7 cellular contexts compared by ENCODE assay signal in genomic region chr2:96265840-96266569, GRCh38. TPM values are rescaled to one million over a fixed set of nuclear protein-coding genes. Genes with fewer than 3 reads are reported as not detected.
DNase-seq lines count a peak whose midpoint lies in the region; ATAC-seq, FAIRE-seq and TF ChIP-seq lines count a peak whose summit lies in the region.

Gene CIAO1 (plus strand): TSS chr2:96266225. CDS start chr2:96266351, 126 bp downstream.
Gene TMEM127 (minus strand): TSS chr2:96265997. CDS start chr2:96265381, 616 bp downstream.

- DNase-seq in GM18507 (ENCODE audit: extremely low spot score, insufficient read length, low read depth) (peak; percentile 98), NCI-H2029 treated with DMSO at 0.1 percent for 48 hours (lab: John Stamatoyannopoulos, UW) (peak; percentile 76), T-helper 9 cell (peak; percentile 96), astrocyte of the cerebellum (ENCODE audit: low read depth) (peak; percentile 94), hepatocyte (ENCODE audit: low spot score) (peak; percentile 99), retina (peak; percentile 99)

- H3K4me1 ChIP-seq in hepatocyte (ENCODE audit: insufficient read depth) = peaks cover 33% of the 10 kb centered on the region

- peak within 1 kb of the TSS; percentile 88 for H3K27ac ChIP-seq in hepatocyte

- peak within 1 kb of the TSS; percentile 99 for H3K4me2 ChIP-seq in hepatocyte

- TF ChIP-seq CTCF in astrocyte of the cerebellum (IDR thresholded peaks at IDR 0.05; ENCODE audit: low read depth, low read length, missing control alignments) (no peak), hepatocyte (IDR thresholded peaks at IDR 0.05; ENCODE audit: poor library complexity) (peak; percentile 32)

- ATAC-seq in HG02981 (IDR thresholded peaks at IDR 0.05; ENCODE audit: unreplicated experiment) = peak; percentile 93

- peak; percentile 94 for FAIRE-seq in GM18507 (lab: Jason Lieb, UNC)

- H2AFZ ChIP-seq in hepatocyte = peak within 1 kb of the TSS; percentile 57

- peak within 1 kb of the TSS; percentile 91 for H3K4me3 ChIP-seq in astrocyte of the cerebellum (ENCODE audit: low read depth, low read length)
- peak within 1 kb of the TSS; percentile 78 for H3K4me3 ChIP-seq in hepatocyte

- in situ Hi-C loops in astrocyte of the cerebellum (cut with HindIII; ENCODE audit: low sequenced_read_pairs) = loop anchor here (10.0 kb wide), 1 partner anchor 131 kb away; the partner anchor contains the start of gene ASTL

- under 1% methylated on average over 50 of the region's 76 CpGs for WGBS in hepatocyte (ENCODE audit: low lambda C conversion rate, missing lambda C conversion rate)

- H4K20me1 ChIP-seq in hepatocyte (ENCODE audit: insufficient read depth, poor library complexity, severe bottlenecking) = peaks cover 10% of the 10 kb centered on the region

- no peaks in the 10 kb centered on the region for H3K9me2 ChIP-seq in hepatocyte (replicated peaks; ENCODE audit: insufficient read depth)

- H3K27me3 ChIP-seq in hepatocyte = no peaks in the 10 kb centered on the region

- peaks cover 3% of the 10 kb centered on the region for H3K36me3 ChIP-seq in hepatocyte (replicated peaks; ENCODE audit: insufficient read depth, low read depth)

- H3K9me3 ChIP-seq in hepatocyte (ENCODE audit: low read depth) = no peaks in the 10 kb centered on the region

- peaks cover 60% of the 10 kb centered on the region for H3K79me2 ChIP-seq in hepatocyte

RNA-seq across cellular contexts. Expression of gene CIAO1, which starts in this region (rescaled TPM):
- 90.1 and 96.4 TPM in 2 replicates for total RNA-seq in hepatocyte
- 66.9 and 71.2 TPM in 2 replicates for polyA plus RNA-seq in hepatocyte

RNA-seq across cellular contexts. Expression of gene TMEM127, which starts in this region (rescaled TPM):
- 32.5 and 33.6 TPM in 2 replicates for total RNA-seq in hepatocyte
- polyA plus RNA-seq in hepatocyte = 44.4 and 44.5 TPM in 2 replicates

Comparison
In these comparisons a context has a peak if more than half of its experiments do, and no peak if none do; other contexts are left out.
1. Peak in every context shown above with its lines: DNase-seq, ATAC-seq, H3K4me3 ChIP-seq and H3K27ac ChIP-seq.